31 cellular contexts compared by ENCODE assay signal in genomic region chr5:38341641-38342040, GRCh38.
"Had no signal": no experiment of that assay in that cellular context is flagged by ENCODE, and none has a peak within 500 bp of the region (broad histone marks: within the 10 kb centered on the region; RNA-seq: fewer than 3 reads in every experiment).

No MANE protein-coding gene starts in this region.

- H3K27ac Mint-ChIP-seq: activated B cell treated with CpG ODN at 0.5 μM for 24 hours; activated CD4-positive, alpha-beta memory T cell treated with anti-CD3 and anti-CD28 coated beads for 36 hours; activated CD4-positive, alpha-beta T cell treated with anti-CD3 and anti-CD28 coated beads, Interleukin-2, amount 10 ng/mL, durations not matched to agents 7 days and 5 days; activated naive CD4-positive, alpha-beta T cell treated with anti-CD3 and anti-CD28 coated beads, Interleukin-2, amount 10 ng/mL, durations not matched to agents 7 days and 5 days; activated naive CD8-positive, alpha-beta T cell treated with anti-CD3 and anti-CD28 coated beads for 36 hours; activated T-helper 2 cell treated with anti-CD3 and anti-CD28 coated beads, Interferon-gamma antibody, Interleukin-2, Interleukin-4, amounts not matched to agents 10 μg/mL and 5 μg/mL and 100 μg/mL, durations not matched to agents 14 hours and 24 hours and 36 hours; T-cell had no signal

- H3K4me3 ChIP-seq: K562, SK-N-MC had no signal

- DNase-seq: activated B cell treated with CpG ODN at 0.5 μM for 24 hours; activated CD4-positive, alpha-beta memory T cell treated with anti-CD3 and anti-CD28 coated beads for 36 hours; activated CD4-positive, alpha-beta T cell treated with anti-CD3 and anti-CD28 coated beads for 1 hour; activated CD4-positive, alpha-beta T cell treated with anti-CD3 and anti-CD28 coated beads, Interleukin-2, amount 10 ng/mL, durations not matched to agents 7 days and 5 days; activated CD8-positive, alpha-beta memory T cell treated with anti-CD3 and anti-CD28 coated beads for 24 hours; activated gamma-delta T cell treated with Interleukin-2 at 50 U/mL for 16 hours; activated naive CD4-positive, alpha-beta T cell treated with anti-CD3 and anti-CD28 coated beads, Interleukin-2, amount 10 ng/mL, durations not matched to agents 7 days and 5 days; activated naive CD8-positive, alpha-beta T cell treated with anti-CD3 and anti-CD28 coated beads for 36 hours; activated T-cell treated with anti-CD3 and anti-CD28 coated beads, Interleukin-2, amount 50 U/mL, for 48 hours; brain microvascular endothelial cell; caudate nucleus; Karpas-422; MM.1S; NCI-H1105; NCI-H1436; NCI-H1694 treated with DMSO at 0.1 percent for 48 hours; NCI-H2081; NCI-H345; NCI-H510A; NCI-H69; NK-92 treated with Interleukin-12 subunit alpha and Interleukin-12 subunit beta, amount 100 ng/mL, for 24 hours; OCI-M1; RPMI8226; T-cell; T-helper 2 cell; T1000 had no signal

- H3K36me3 ChIP-seq: brain microvascular endothelial cell had no signal

- H3K4me3 Mint-ChIP-seq: activated B cell treated with CpG ODN at 0.5 μM for 24 hours; activated CD4-positive, alpha-beta memory T cell treated with anti-CD3 and anti-CD28 coated beads for 36 hours; activated CD4-positive, alpha-beta T cell treated with anti-CD3 and anti-CD28 coated beads, Interleukin-2, amount 10 ng/mL, durations not matched to agents 7 days and 5 days; activated naive CD4-positive, alpha-beta T cell treated with anti-CD3 and anti-CD28 coated beads, Interleukin-2, amount 10 ng/mL, durations not matched to agents 7 days and 5 days; activated naive CD8-positive, alpha-beta T cell treated with anti-CD3 and anti-CD28 coated beads for 36 hours; T-cell had no signal

- H3K36me3 Mint-ChIP-seq: activated CD4-positive, alpha-beta memory T cell treated with anti-CD3 and anti-CD28 coated beads for 36 hours; activated naive CD4-positive, alpha-beta T cell treated with anti-CD3 and anti-CD28 coated beads, Interleukin-2, amount 10 ng/mL, durations not matched to agents 7 days and 5 days; activated naive CD8-positive, alpha-beta T cell treated with anti-CD3 and anti-CD28 coated beads for 36 hours; T-cell had no signal

- ATAC-seq: K562, Panc1, Right ventricle myocardium inferior, T-cell had no signal

- H3K27ac ChIP-seq: brain microvascular endothelial cell, SK-N-MC had no signal

- H3K27me3 ChIP-seq: brain microvascular endothelial cell had no signal

- H3K9me3 Mint-ChIP-seq: activated B cell treated with CpG ODN at 0.5 μM for 24 hours; activated CD4-positive, alpha-beta memory T cell treated with anti-CD3 and anti-CD28 coated beads for 36 hours; activated naive CD8-positive, alpha-beta T cell treated with anti-CD3 and anti-CD28 coated beads for 36 hours; activated T-helper 2 cell treated with anti-CD3 and anti-CD28 coated beads, Interferon-gamma antibody, Interleukin-2, Interleukin-4, amounts not matched to agents 10 μg/mL and 5 μg/mL and 100 μg/mL, durations not matched to agents 14 hours and 24 hours and 36 hours had no signal

- H3K4me1 Mint-ChIP-seq: activated B cell treated with CpG ODN at 0.5 μM for 24 hours; activated CD4-positive, alpha-beta T cell treated with anti-CD3 and anti-CD28 coated beads, Interleukin-2, amount 10 ng/mL, durations not matched to agents 7 days and 5 days; activated naive CD8-positive, alpha-beta T cell treated with anti-CD3 and anti-CD28 coated beads for 36 hours had no signal
